21 cellular contexts compared by ENCODE assay signal in the genomic region with DNA sequence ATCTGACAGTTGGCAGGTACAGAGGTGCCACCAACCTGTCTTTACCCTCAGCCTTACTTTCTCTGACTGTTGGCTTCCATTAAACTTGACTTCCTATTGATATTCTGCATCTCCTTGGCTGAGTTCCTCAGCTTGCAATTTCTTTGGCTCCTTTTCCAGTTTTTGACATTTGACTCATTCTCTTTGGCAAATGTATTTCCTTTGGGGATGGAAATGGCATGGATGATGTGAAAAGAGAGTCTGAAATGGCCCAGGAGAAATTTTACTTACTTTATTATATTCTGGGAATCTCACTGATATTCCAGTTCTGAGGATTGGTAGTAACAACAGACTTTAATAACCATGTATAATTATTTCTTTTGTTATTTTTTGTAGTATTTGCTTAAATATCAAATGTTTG.
A peak's percentile ranks its signal among the peaks of the same experiment; 100 is the strongest.
DNase-seq lines count a peak whose midpoint lies in the region; ATAC-seq and TF ChIP-seq lines count a peak whose summit lies in the region.
"Had no signal": no experiment of that assay in that cellular context is flagged by ENCODE, and none has a peak within 500 bp of the region (broad histone marks: within the 10 kb centered on the region; RNA-seq: fewer than 3 reads in every experiment).

No MANE protein-coding gene starts in this region.

- CTCF ChIA-PET in IMR-90 (lab: Yijun Ruan, JAX) = no interaction called here

- no peak for TF ChIP-seq RAD21 in IMR-90 (IDR thresholded peaks at IDR 0.05; ENCODE audit: low read length)

- H4K20me1 ChIP-seq in IMR-90 (ENCODE audit: insufficient read depth, low read length) (no peaks in the 10 kb centered on the region), osteoblast (ENCODE audit: insufficient read depth, low read length) (no peaks in the 10 kb centered on the region)

- no peaks in the 10 kb centered on the region for H3K79me2 ChIP-seq in osteoblast (ENCODE audit: insufficient read depth, low read length)

- H3K14ac ChIP-seq in IMR-90 (replicated peaks; ENCODE audit: low read depth, low read length) = no peak overlapping the region

- H3K27me3 ChIP-seq in IMR-90 (ENCODE audit: control insufficient read depth, insufficient read depth, low read length) = no peaks in the 10 kb centered on the region
- H3K27me3 ChIP-seq in sigmoid colon = no peaks in the 10 kb centered on the region
- H3K27me3 ChIP-seq in osteoblast (ENCODE audit: insufficient read depth, low read length) = no peaks in the 10 kb centered on the region

- H2AK9ac ChIP-seq in IMR-90 (replicated peaks; ENCODE audit: low read depth, low read length, poor library complexity) = no peak overlapping the region

- no peak for TF ChIP-seq EP300 in sigmoid colon (IDR thresholded peaks at IDR 0.05)

- no peak overlapping the region for H2AFZ ChIP-seq in IMR-90 (replicated peaks; ENCODE audit: low read length, poor library complexity)
- no peak overlapping the region for H2AFZ ChIP-seq in osteoblast (ENCODE audit: low read length)

- no peak overlapping the region for H2BK15ac ChIP-seq in IMR-90 (ENCODE audit: low read depth, low read length)

- H3K79me1 ChIP-seq in IMR-90 (ENCODE audit: low read depth in 1 of 2, low read length in 2 of 2) = no peaks in the 10 kb centered on the region

- no peak overlapping the region for H2BK20ac ChIP-seq in IMR-90 (ENCODE audit: low read depth, low read length)

- TF ChIP-seq POLR2A in IMR-90 (IDR thresholded peaks at IDR 0.05; ENCODE audit: low read depth, low read length) (no peak), sigmoid colon (IDR thresholded peaks at IDR 0.05) (no peak)

- intact Hi-C loops in IMR-90 (cut with micrococcal nuclease) = no loop called here
- intact Hi-C loops in sigmoid colon (cut with DNase I) = no loop called here

- H3K4me2 ChIP-seq in IMR-90 (ENCODE audit: low read depth, low read length) = no peak overlapping the region
- H3K4me2 ChIP-seq in osteoblast (ENCODE audit: insufficient read depth, low read length) = no peak overlapping the region

- DNase-seq in AG20443 (ENCODE audit: low spot score) = peak; percentile 30
- DNase-seq in IMR-90 = peak; percentile 7
- peak; percentile 54 for DNase-seq in fibroblast of gingiva (ENCODE audit: low read depth)
- DNase-seq in pons (ENCODE audit: low spot score) = peak; percentile 2
- DNase-seq in midbrain (lab: John Stamatoyannopoulos, UW) = no peak
- DNase-seq in sigmoid colon = no peak
- DNase-seq in osteoblast (ENCODE audit: insufficient read length, low spot score, missing footprints) = no peak
- DNase-seq: AML-193; C1 segment of cervical spinal cord; CD8-positive, alpha-beta T cell; DND-41; KBM-7; NCI-H1105; NCI-H146; NCI-H2029; NCI-H226; NCI-H510A treated with DMSO at 0.1 percent for 48 hours; NCI-H748 treated with DMSO at 0.1 percent for 48 hours had no signal

- no peak overlapping the region for H3K23ac ChIP-seq in IMR-90 (ENCODE audit: low read depth, low read length)

- no peak overlapping the region for H3K4me3 ChIP-seq in IMR-90 (ENCODE audit: insufficient read depth, low read depth, low read length)
- H3K4me3 ChIP-seq in sigmoid colon = no peak overlapping the region
- no peak overlapping the region for H3K4me3 ChIP-seq in osteoblast (ENCODE audit: insufficient read depth, low read length)
- H3K4me3 ChIP-seq: HAP-1 had no signal

- no peak overlapping the region for H3K27ac ChIP-seq in IMR-90 (ENCODE audit: insufficient read depth, low read length)
- H3K27ac ChIP-seq in sigmoid colon = no peak overlapping the region
- H3K27ac ChIP-seq in osteoblast (ENCODE audit: low read depth, low read length) = no peak overlapping the region
- H3K27ac ChIP-seq: HL-60 had no signal

- POLR2A ChIA-PET in IMR-90 (lab: Charles Lee; ENCODE audit: unreplicated experiment) = no interaction called here

- no peaks in the 10 kb centered on the region; the same call in 1 of the 2 replicates for H3K9me3 ChIP-seq in IMR-90 (ENCODE audit: control insufficient read depth, insufficient read depth, low read length)
- no peaks in the 10 kb centered on the region for H3K9me3 ChIP-seq in sigmoid colon
- no peaks in the 10 kb centered on the region for H3K9me3 ChIP-seq in osteoblast (ENCODE audit: low read depth, low read length)
- H3K9me3 ChIP-seq: HAP-1 had no signal

- no peak overlapping the region for H2AK5ac ChIP-seq in IMR-90 (ENCODE audit: low read depth, low read length)

- H3K36me3 ChIP-seq in IMR-90 (ENCODE audit: control insufficient read depth, insufficient read depth, low read length) (no peaks in the 10 kb centered on the region), sigmoid colon (no peaks in the 10 kb centered on the region), osteoblast (ENCODE audit: insufficient read depth, low read length) (no peaks in the 10 kb centered on the region)
- H3K36me3 ChIP-seq: HAP-1 had no signal

- BruUV-seq in IMR-90 (replicated peaks; lab: Mats Ljungman, UMichigan) = no TSS peak

- H3K9me1 ChIP-seq in IMR-90 (ENCODE audit: insufficient read depth, low read length) = peaks cover 2% of the 10 kb centered on the region; the same call in 1 of the 2 replicates

- H3K9ac ChIP-seq in IMR-90 (ENCODE audit: low read depth, low read length) = no peak overlapping the region

- H3K56ac ChIP-seq in IMR-90 (ENCODE audit: extremely low read depth, insufficient read depth, low read length) = no peak overlapping the region

- ATAC-seq in IMR-90 (ENCODE audit: low read depth) = no peak
- ATAC-seq: CD8-positive, alpha-beta T cell; HepG2 had no signal

- no peak overlapping the region for H4K8ac ChIP-seq in IMR-90 (ENCODE audit: low read depth in 2 of 2, low read length in 2 of 2)

- no peak overlapping the region for H3K4ac ChIP-seq in IMR-90 (ENCODE audit: low read depth, low read length)

- no peak overlapping the region for H2BK5ac ChIP-seq in IMR-90 (ENCODE audit: low read depth, low read length, poor library complexity, severe bottlenecking)

- H3K18ac ChIP-seq in IMR-90 (ENCODE audit: low read depth, low read length) = no peak overlapping the region

- H4K91ac ChIP-seq in IMR-90 (ENCODE audit: insufficient read depth, low read depth, low read length) = no peak overlapping the region

- dilution Hi-C loops in IMR-90 (cut with HindIII; ENCODE audit: low sequenced_read_pairs, unreplicated experiment) = no loop called here

- no peak overlapping the region for H2BK120ac ChIP-seq in IMR-90 (ENCODE audit: low read depth, low read length)

- in situ Hi-C loops in IMR-90 (cut with MboI; ENCODE audit: low sequenced_read_pairs) = no loop called here

- TF ChIP-seq CTCF in IMR-90 (conservative IDR thresholded peaks at IDR 0.05; ENCODE audit: low read depth, low read length) (no peak), sigmoid colon (IDR thresholded peaks at IDR 0.05) (no peak), osteoblast (IDR thresholded peaks at IDR 0.05; ENCODE audit: extremely low read depth, low read depth, low read length) (no peak)

- H4K5ac ChIP-seq in IMR-90 (ENCODE audit: low read depth, low read length) = no peak overlapping the region

- no peaks in the 10 kb centered on the region for H3K4me1 ChIP-seq in IMR-90 (ENCODE audit: control insufficient read depth, insufficient read depth, low read length)
- H3K4me1 ChIP-seq in sigmoid colon = peaks cover 0 to 23% (median 6%) of the 10 kb centered on the region in 4 donors
- no peaks in the 10 kb centered on the region for H3K4me1 ChIP-seq in osteoblast (ENCODE audit: insufficient read depth, low read length)
- H3K4me1 ChIP-seq: HAP-1 had no signal

TF ChIP-seq in IMR-90, 13 proteins besides CTCF, POLR2A, EP300 and RAD21:
- TF ChIP-seq SMC3 (IDR thresholded peaks at IDR 0.05; ENCODE audit: low read depth, low read length) (no peak), FOS (IDR thresholded peaks at IDR 0.05; ENCODE audit: low read depth, low read length) (no peak), RFX5 (IDR thresholded peaks at IDR 0.05; ENCODE audit: low read depth, low read length) (no peak)
- TF ChIP-seq, protein P1, sequence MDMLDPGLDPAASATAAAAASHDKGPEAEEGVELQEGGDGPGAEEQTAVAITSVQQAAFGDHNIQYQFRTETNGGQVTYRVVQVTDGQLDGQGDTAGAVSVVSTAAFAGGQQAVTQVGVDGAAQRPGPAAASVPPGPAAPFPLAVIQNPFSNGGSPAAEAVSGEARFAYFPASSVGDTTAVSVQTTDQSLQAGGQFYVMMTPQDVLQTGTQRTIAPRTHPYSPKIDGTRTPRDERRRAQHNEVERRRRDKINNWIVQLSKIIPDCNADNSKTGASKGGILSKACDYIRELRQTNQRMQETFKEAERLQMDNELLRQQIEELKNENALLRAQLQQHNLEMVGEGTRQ (IDR thresholded peaks at IDR 0.05; ENCODE audit: low read depth, low read length) = no peak

Comparison
In these comparisons a context has a peak if more than half of its experiments do, and no peak if none do; other contexts are left out.
1. DNase-seq: peak in AG20443 (single experiment), IMR-90 (single experiment), fibroblast of gingiva (single experiment) and pons (single experiment); none in midbrain (single experiment), sigmoid colon (single experiment) and osteoblast (single experiment).